24 cellular contexts compared by ENCODE assay signal in genomic region chr12:52612431-52613290, GRCh38. TPM values are rescaled to one million over a fixed set of nuclear protein-coding genes. Genes with fewer than 3 reads are reported as not detected.
DNase-seq lines count a peak whose midpoint lies in the region; ATAC-seq and TF ChIP-seq lines count a peak whose summit lies in the region.
"Had no signal": no experiment of that assay in that cellular context is flagged by ENCODE, and none has a peak within 500 bp of the region (broad histone marks: within the 10 kb centered on the region; RNA-seq: fewer than 3 reads in every experiment).

No MANE protein-coding gene starts in this region.

- peaks cover 5% of the 10 kb centered on the region for H3K36me3 Mint-ChIP-seq in activated naive CD4-positive, alpha-beta T cell treated with anti-CD3 and anti-CD28 coated beads, Interleukin-2, amount 50 U/mL, for 24 hours
- H3K36me3 Mint-ChIP-seq in activated naive CD4-positive, alpha-beta T cell treated with anti-CD3 and anti-CD28 coated beads, Interleukin-2, amount 50 U/mL, for 72 hours: peaks cover 0 to 6% of the 10 kb centered on the region in 2 donors
- no peaks in the 10 kb centered on the region for H3K36me3 Mint-ChIP-seq in CD8-positive, alpha-beta T cell
- H3K36me3 Mint-ChIP-seq in activated CD8-positive, alpha-beta T cell treated with anti-CD3 and anti-CD28 coated beads, Interleukin-2, amount 10 ng/mL, durations not matched to agents 7 days and 5 days (ENCODE audit: low read depth): no peaks in the 10 kb centered on the region
- H3K36me3 Mint-ChIP-seq in osteocyte (ENCODE audit: unreplicated experiment): no peaks in the 10 kb centered on the region
- H3K36me3 Mint-ChIP-seq: neural progenitor cell had no signal

- no peaks in the 10 kb centered on the region for H3K27me3 ChIP-seq in CD8-positive, alpha-beta T cell (ENCODE audit: insufficient read depth, low read length)

- no peaks in the 10 kb centered on the region for H3K9me3 Mint-ChIP-seq in activated naive CD4-positive, alpha-beta T cell treated with anti-CD3 and anti-CD28 coated beads, Interleukin-2, amount 50 U/mL, for 24 hours
- H3K9me3 Mint-ChIP-seq in activated naive CD4-positive, alpha-beta T cell treated with anti-CD3 and anti-CD28 coated beads, Interleukin-2, amount 50 U/mL, for 72 hours: no peaks in the 10 kb centered on the region
- H3K9me3 Mint-ChIP-seq in CD8-positive, alpha-beta T cell: no peaks in the 10 kb centered on the region
- no peaks in the 10 kb centered on the region for H3K9me3 Mint-ChIP-seq in activated CD8-positive, alpha-beta T cell treated with anti-CD3 and anti-CD28 coated beads, Interleukin-2, amount 10 ng/mL, durations not matched to agents 7 days and 5 days (ENCODE audit: insufficient read depth)
- no peaks in the 10 kb centered on the region for H3K9me3 Mint-ChIP-seq in osteocyte (ENCODE audit: unreplicated experiment)
- H3K9me3 Mint-ChIP-seq: neural progenitor cell had no signal

- peaks cover 99% of the 10 kb centered on the region for H3K4me1 Mint-ChIP-seq in activated naive CD4-positive, alpha-beta T cell treated with anti-CD3 and anti-CD28 coated beads, Interleukin-2, amount 50 U/mL, for 24 hours
- H3K4me1 Mint-ChIP-seq in CD8-positive, alpha-beta T cell (ENCODE audit: low read depth): peaks cover 99% of the 10 kb centered on the region
- H3K4me1 Mint-ChIP-seq in activated CD8-positive, alpha-beta T cell treated with anti-CD3 and anti-CD28 coated beads, Interleukin-2, amount 10 ng/mL, durations not matched to agents 7 days and 5 days (ENCODE audit: low read depth): peaks cover 75% of the 10 kb centered on the region
- H3K4me1 Mint-ChIP-seq in osteocyte (ENCODE audit: unreplicated experiment): no peaks in the 10 kb centered on the region
- H3K4me1 Mint-ChIP-seq: neural progenitor cell had no signal

- no peak for DNase-seq in activated naive CD4-positive, alpha-beta T cell treated with anti-CD3 and anti-CD28 coated beads, Interleukin-2, amount 50 U/mL, for 72 hours (ENCODE audit: low spot score in 2 of 2)
- DNase-seq in CD8-positive, alpha-beta T cell: peak in 2 of 7 experiments; percentile 20 to 61
- DNase-seq in activated CD8-positive, alpha-beta T cell treated with anti-CD3 and anti-CD28 coated beads, Interleukin-2, amount 10 ng/mL, durations not matched to agents 7 days and 5 days: no peak
- peak; percentile 32 for DNase-seq in osteocyte (ENCODE audit: extremely low spot score, unreplicated experiment)
- DNase-seq in stimulated activated CD4-positive, alpha-beta T cell treated with anti-CD3 and anti-CD28 coated beads, Interleukin-4, amount 100 ng/mL, for 1 hour: no peak
- no peak for DNase-seq in NCI-H774 (lab: John Stamatoyannopoulos, UW)
- DNase-seq: DMS53, GM23248, IMR-90, kidney, NCI-H1092 treated with DMSO at 0.1 percent for 48 hours, NCI-H1930, NCI-H69, sigmoid colon, transverse colon, WERI-Rb-1 had no signal

- POLR2A ChIA-PET in CD8-positive, alpha-beta T cell (lab: Charles Lee): interaction anchor here (1.3 to 3.2 kb wide), 5 partner anchors 21 to 32 kb away, joined by 6 to 13 read pairs (median 7); no protein-coding TSS in a partner anchor
- POLR2A ChIA-PET in activated CD8-positive, alpha-beta T cell treated with anti-CD3 and anti-CD28 coated beads, Interleukin-2, amount 10 ng/mL, durations not matched to agents 7 days and 5 days (lab: Charles Lee): interaction anchor here (1.2 kb wide), 1 partner anchor 21 kb away, joined by 4 read pairs; no protein-coding TSS in a partner anchor

- TF ChIP-seq CTCF in CD8-positive, alpha-beta T cell (IDR thresholded peaks at IDR 0.05): no peak
- no peak for TF ChIP-seq CTCF in osteocyte (IDR thresholded peaks at IDR 0.05)

- peak overlapping the region; percentile 31 for H3K4me3 Mint-ChIP-seq in activated naive CD4-positive, alpha-beta T cell treated with anti-CD3 and anti-CD28 coated beads, Interleukin-2, amount 50 U/mL, for 24 hours
- H3K4me3 Mint-ChIP-seq in CD8-positive, alpha-beta T cell: peak overlapping the region; percentile 73
- no peak overlapping the region for H3K4me3 Mint-ChIP-seq in activated CD8-positive, alpha-beta T cell treated with anti-CD3 and anti-CD28 coated beads, Interleukin-2, amount 10 ng/mL, durations not matched to agents 7 days and 5 days
- H3K4me3 Mint-ChIP-seq in osteocyte (ENCODE audit: unreplicated experiment): no peak overlapping the region
- H3K4me3 Mint-ChIP-seq: neural progenitor cell had no signal

- peaks cover 99% of the 10 kb centered on the region for H3K4me1 ChIP-seq in CD8-positive, alpha-beta T cell (ENCODE audit: insufficient read depth, low read length)
- H3K4me1 ChIP-seq: neural progenitor cell, sigmoid colon, transverse colon had no signal

- CTCF ChIA-PET in CD8-positive, alpha-beta T cell (lab: Charles Lee): interaction anchor here (0.5 to 6.1 kb wide), 8 partner anchors 21 to 272 kb away, joined by 3 to 94 read pairs (median 6); no protein-coding TSS in a partner anchor
- CTCF ChIA-PET in activated CD8-positive, alpha-beta T cell treated with anti-CD3 and anti-CD28 coated beads, Interleukin-2, amount 10 ng/mL, durations not matched to agents 7 days and 5 days (lab: Charles Lee): interaction anchor here (0.8 to 3.7 kb wide), 7 partner anchors 11 to 258 kb away, joined by 3 to 31 read pairs (median 4); no protein-coding TSS in a partner anchor

- no peaks in the 10 kb centered on the region for H3K27me3 Mint-ChIP-seq in activated naive CD4-positive, alpha-beta T cell treated with anti-CD3 and anti-CD28 coated beads, Interleukin-2, amount 50 U/mL, for 24 hours
- H3K27me3 Mint-ChIP-seq in CD8-positive, alpha-beta T cell (ENCODE audit: low read depth): no peaks in the 10 kb centered on the region
- peaks cover 6% of the 10 kb centered on the region for H3K27me3 Mint-ChIP-seq in activated CD8-positive, alpha-beta T cell treated with anti-CD3 and anti-CD28 coated beads, Interleukin-2, amount 10 ng/mL, durations not matched to agents 7 days and 5 days (ENCODE audit: low read depth)
- peaks cover 64% of the 10 kb centered on the region for H3K27me3 Mint-ChIP-seq in osteocyte (ENCODE audit: unreplicated experiment)

- H3K27ac Mint-ChIP-seq in activated naive CD4-positive, alpha-beta T cell treated with anti-CD3 and anti-CD28 coated beads, Interleukin-2, amount 50 U/mL, for 24 hours: peak overlapping the region; percentile 82
- peak overlapping the region in 1 of 2 donors; percentile 61 for H3K27ac Mint-ChIP-seq in activated naive CD4-positive, alpha-beta T cell treated with anti-CD3 and anti-CD28 coated beads, Interleukin-2, amount 50 U/mL, for 72 hours
- peak overlapping the region; percentile 95 for H3K27ac Mint-ChIP-seq in CD8-positive, alpha-beta T cell
- peak overlapping the region; percentile 58 for H3K27ac Mint-ChIP-seq in activated CD8-positive, alpha-beta T cell treated with anti-CD3 and anti-CD28 coated beads, Interleukin-2, amount 10 ng/mL, durations not matched to agents 7 days and 5 days
- no peak overlapping the region for H3K27ac Mint-ChIP-seq in osteocyte (ENCODE audit: unreplicated experiment)
- H3K27ac Mint-ChIP-seq: neural progenitor cell had no signal

- ATAC-seq in activated naive CD4-positive, alpha-beta T cell treated with anti-CD3 and anti-CD28 coated beads, Interleukin-2, amount 50 U/mL, for 72 hours: no peak
- peak; percentile 21 for ATAC-seq in CD8-positive, alpha-beta T cell
- no peak for ATAC-seq in activated CD8-positive, alpha-beta T cell treated with anti-CD3 and anti-CD28 coated beads, Interleukin-2, amount 10 ng/mL, durations not matched to agents 7 days and 5 days
- ATAC-seq in HG03039 (IDR thresholded peaks at IDR 0.05; ENCODE audit: unreplicated experiment): no peak

- H3K4me3 ChIP-seq in CD8-positive, alpha-beta T cell (ENCODE audit: low read depth, low read length): no peak overlapping the region
- H3K4me3 ChIP-seq: GM23248, neural progenitor cell, sigmoid colon, transverse colon had no signal

- no peaks in the 10 kb centered on the region for H3K36me3 ChIP-seq in CD8-positive, alpha-beta T cell (ENCODE audit: insufficient read depth, low read length)
- H3K36me3 ChIP-seq: neural progenitor cell, sigmoid colon, transverse colon, WERI-Rb-1 had no signal

- peak overlapping the region; percentile 31 for H3K27ac ChIP-seq in CD8-positive, alpha-beta T cell (ENCODE audit: low read depth, low read length)
- H3K27ac ChIP-seq: GM23248, neural progenitor cell, sigmoid colon, transverse colon, WERI-Rb-1 had no signal

- intact Hi-C loops in CD8-positive, alpha-beta T cell (cut with DNase I, micrococcal nuclease): loop anchor here in 1 of 2 experiments (5.0 kb wide), 1 partner anchor 70 kb away; the partner anchor contains the start of gene KRT1

- H3K9me3 ChIP-seq in CD8-positive, alpha-beta T cell (ENCODE audit: low read length): no peaks in the 10 kb centered on the region
- H3K9me3 ChIP-seq: sigmoid colon, transverse colon had no signal

RNA-seq across cellular contexts. Expression of gene KRT73, which starts 5.7 kb away (rescaled TPM):
- total RNA-seq in activated naive CD4-positive, alpha-beta T cell treated with anti-CD3 and anti-CD28 coated beads, Interleukin-2, amount 50 U/mL, for 72 hours: 1 to 10 TPM in 1 of 2 donors, under 1 TPM in 1; 0.98 to 4.9 TPM
- total RNA-seq in CD8-positive, alpha-beta T cell: 1 to 10 TPM; 7.8 to 8.1 TPM
- under 1 TPM; 0.45 to 0.91 TPM for total RNA-seq in activated CD8-positive, alpha-beta T cell treated with anti-CD3 and anti-CD28 coated beads, Interleukin-2, amount 10 ng/mL, durations not matched to agents 7 days and 5 days
- total RNA-seq in osteocyte: not detected in 2 replicates
- total RNA-seq: GM23248, IMR-90, kidney, posterior vena cava, RPMI7951, sigmoid colon, SK-MEL-5, transverse colon had no signal

RNA-seq across cellular contexts. Expression of gene KRT72, which starts 11.4 kb away (rescaled TPM):
- total RNA-seq in activated naive CD4-positive, alpha-beta T cell treated with anti-CD3 and anti-CD28 coated beads, Interleukin-2, amount 50 U/mL, for 72 hours: 1 to 10 TPM; 1.4 to 7.7 TPM
- 1 to 10 TPM; 5.6 to 5.8 TPM for total RNA-seq in CD8-positive, alpha-beta T cell
- total RNA-seq in activated CD8-positive, alpha-beta T cell treated with anti-CD3 and anti-CD28 coated beads, Interleukin-2, amount 10 ng/mL, durations not matched to agents 7 days and 5 days: under 1 TPM; 0.40 to 0.44 TPM
- total RNA-seq in osteocyte: not detected in 2 replicates
- total RNA-seq: GM23248, IMR-90, kidney, posterior vena cava, RPMI7951, sigmoid colon, SK-MEL-5, transverse colon had no signal

RNA-seq across cellular contexts. Expression of gene KRT74, which starts 39.0 kb away (rescaled TPM):
- not detected for total RNA-seq in activated naive CD4-positive, alpha-beta T cell treated with anti-CD3 and anti-CD28 coated beads, Interleukin-2, amount 50 U/mL, for 72 hours
- not detected for total RNA-seq in CD8-positive, alpha-beta T cell
- total RNA-seq in activated CD8-positive, alpha-beta T cell treated with anti-CD3 and anti-CD28 coated beads, Interleukin-2, amount 10 ng/mL, durations not matched to agents 7 days and 5 days: not detected
- total RNA-seq in osteocyte: not detected in 2 replicates
- total RNA-seq: GM23248; IMR-90; kidney; posterior vena cava; RPMI7951; sigmoid colon; SK-MEL-5; T-helper 2 cell treated with Interferon-gamma antibody and Interleukin-4, amounts not matched to agents 100 ng/mL and 5 ng/mL, for 36 hours; transverse colon had no signal

RNA-seq across cellular contexts. Expression of gene KRT2, which starts 39.4 kb away (rescaled TPM):
- not detected for total RNA-seq in activated naive CD4-positive, alpha-beta T cell treated with anti-CD3 and anti-CD28 coated beads, Interleukin-2, amount 50 U/mL, for 72 hours
- 1 to 10 TPM; 1.4 TPM for total RNA-seq in CD8-positive, alpha-beta T cell
- total RNA-seq in activated CD8-positive, alpha-beta T cell treated with anti-CD3 and anti-CD28 coated beads, Interleukin-2, amount 10 ng/mL, durations not matched to agents 7 days and 5 days: under 1 TPM in 1 of 2 experiments, not detected in 1; 0.10 TPM
- total RNA-seq in osteocyte: not detected in 2 replicates
- total RNA-seq: GM23248, IMR-90, kidney, posterior vena cava, RPMI7951, sigmoid colon, SK-MEL-5, transverse colon had no signal

RNA-seq across cellular contexts. Expression of gene KRT71, which starts 59.7 kb away (rescaled TPM):
- not detected for total RNA-seq in activated naive CD4-positive, alpha-beta T cell treated with anti-CD3 and anti-CD28 coated beads, Interleukin-2, amount 50 U/mL, for 72 hours
- total RNA-seq in CD8-positive, alpha-beta T cell: not detected
- total RNA-seq in activated CD8-positive, alpha-beta T cell treated with anti-CD3 and anti-CD28 coated beads, Interleukin-2, amount 10 ng/mL, durations not matched to agents 7 days and 5 days: not detected
- total RNA-seq in osteocyte: not detected in 2 replicates
- total RNA-seq: GM23248; IMR-90; kidney; mononuclear cell; posterior vena cava; RPMI7951; sigmoid colon; SK-MEL-5; T-helper 2 cell treated with Interferon-gamma antibody and Interleukin-4, amounts not matched to agents 100 ng/mL and 5 ng/mL, for 36 hours; transverse colon had no signal

Comparison
In these comparisons a context has a peak if more than half of its experiments do, and no peak if none do; other contexts are left out.
1. H3K4me3 Mint-ChIP-seq: peak in activated naive CD4-positive, alpha-beta T cell treated with anti-CD3 and anti-CD28 coated beads, Interleukin-2, amount 50 U/mL, for 24 hours (single experiment) and CD8-positive, alpha-beta T cell (single experiment); none in activated CD8-positive, alpha-beta T cell treated with anti-CD3 and anti-CD28 coated beads, Interleukin-2, amount 10 ng/mL, durations not matched to agents 7 days and 5 days (single experiment) and osteocyte (single experiment).